In genomic region chr17:45302649-45303173, GRCh38 we compare ENCODE assay signal across 8 cellular contexts. TPM values are rescaled to one million over a fixed set of nuclear protein-coding genes. Genes with fewer than 3 reads are reported as not detected.
A peak's percentile ranks its signal among the peaks of the same experiment; 100 is the strongest.
DNase-seq lines count a peak whose midpoint lies in the region; ATAC-seq, FAIRE-seq and TF ChIP-seq lines count a peak whose summit lies in the region.

No MANE protein-coding gene starts in this region.

- H3K27me3 Mint-ChIP-seq in neural progenitor cell (ENCODE audit: insufficient read depth, low read depth) = no peaks in the 10 kb centered on the region

- H3K9me3 ChIP-seq in A549 (no peaks in the 10 kb centered on the region), adipocyte (ENCODE audit: control insufficient read depth, low read length) (no peaks in the 10 kb centered on the region), mucosa of descending colon (no peaks in the 10 kb centered on the region), neural progenitor cell (ENCODE audit: low read depth) (no peaks in the 10 kb centered on the region)

- peaks cover 21% of the 10 kb centered on the region for H3K4me1 Mint-ChIP-seq in neural progenitor cell

- peak overlapping the region; percentile 57 for H3K9ac ChIP-seq in adipocyte (ENCODE audit: low read length)
- H3K9ac ChIP-seq in neural progenitor cell = no peak overlapping the region

- TF ChIP-seq CTCF in A549 (IDR thresholded peaks at IDR 0.05) (no peak), mucosa of descending colon (IDR thresholded peaks at IDR 0.05) (no peak), neural progenitor cell (IDR thresholded peaks at IDR 0.05) (no peak)

- POLR2A ChIA-PET in A549 (lab: Yijun Ruan, JAX) = interaction anchor here (0.6 to 1.8 kb wide), 2 partner anchors 14 to 765 kb away, joined by 4 to 9 read pairs; partner anchors contain the start of gene MAP3K14

- H3K4me3 Mint-ChIP-seq in neural progenitor cell = no peak overlapping the region

- peaks cover 14% of the 10 kb centered on the region for H3K36me3 Mint-ChIP-seq in neural progenitor cell

- TF ChIP-seq POLR2A in A549 (IDR thresholded peaks at IDR 0.05; ENCODE audit: low read length) = no peak

- peaks cover 22% of the 10 kb centered on the region for H4K20me1 ChIP-seq in neural progenitor cell (ENCODE audit: low read depth)

- H3K27ac ChIP-seq in A549 (peak overlapping the region; percentile 22 to 67; a peak in 4 of 6 replicates), neural progenitor cell (no peak overlapping the region)

- no peak for DNase-seq in A549 (ENCODE audit: low read depth in 1 of 2, low spot score in 1 of 2)
- peak; percentile 44 for DNase-seq in adipocyte (ENCODE audit: low read depth)
- DNase-seq in mucosa of descending colon = no peak
- no peak for DNase-seq in neural progenitor cell (ENCODE audit: low spot score)
- DNase-seq in NCI-H2081 treated with DMSO at 0.1 percent for 48 hours (lab: John Stamatoyannopoulos, UW) = no peak
- DNase-seq in HUDEP-2 (lab: John Stamatoyannopoulos, UW; ENCODE audit: unreplicated experiment in 76 of 76) = no peak

- peaks cover 91% of the 10 kb centered on the region for H3K4me1 ChIP-seq in A549
- peaks cover 54% of the 10 kb centered on the region for H3K4me1 ChIP-seq in adipocyte (ENCODE audit: control insufficient read depth, insufficient read depth, low read length)
- H3K4me1 ChIP-seq in mucosa of descending colon (ENCODE audit: low read depth) = peaks cover 44% of the 10 kb centered on the region
- no peaks in the 10 kb centered on the region for H3K4me1 ChIP-seq in neural progenitor cell

- intact Hi-C loops in mucosa of descending colon (cut with DNase I, micrococcal nuclease) = no loop called here

- TF ChIP-seq EP300 in A549 (IDR thresholded peaks at IDR 0.05) = no peak

- H3K79me2 ChIP-seq in neural progenitor cell (ENCODE audit: low read depth) = peaks cover 26% of the 10 kb centered on the region

- H3K36me3 ChIP-seq in adipocyte (ENCODE audit: control insufficient read depth, insufficient read depth, low read length, severe bottlenecking) = no peaks in the 10 kb centered on the region
- H3K36me3 ChIP-seq in mucosa of descending colon (ENCODE audit: low read depth) = no peaks in the 10 kb centered on the region
- H3K36me3 ChIP-seq in neural progenitor cell = no peaks in the 10 kb centered on the region

- H3K4me2 ChIP-seq in A549 (peak overlapping the region; percentile 12; the same call in 1 of the 3 replicates), neural progenitor cell (no peak overlapping the region)

- no peaks in the 10 kb centered on the region for H3K27me3 ChIP-seq in adipocyte (replicated peaks; ENCODE audit: control insufficient read depth, insufficient read depth, low read length)
- H3K27me3 ChIP-seq in neural progenitor cell = no peaks in the 10 kb centered on the region

- FAIRE-seq in A549 (lab: Jason Lieb, UNC) = no peak

- TF ChIP-seq RAD21 in A549 (conservative IDR thresholded peaks at IDR 0.05 in 1 of 2, IDR thresholded peaks at IDR 0.05 in 1 of 2) = no peak

- H3F3A ChIP-seq in neural progenitor cell (ENCODE audit: low read depth) = no peaks in the 10 kb centered on the region

- ATAC-seq in A549 (no peak), GM19025 (IDR thresholded peaks at IDR 0.05; ENCODE audit: low read depth, unreplicated experiment) (peak; percentile 43), HG03520 (IDR thresholded peaks at IDR 0.05; ENCODE audit: unreplicated experiment) (peak; percentile 35), mucosa of descending colon (peak; percentile 68)

- H3K9me3 Mint-ChIP-seq in neural progenitor cell = no peaks in the 10 kb centered on the region

- no peak overlapping the region for H3K27ac Mint-ChIP-seq in neural progenitor cell

- CTCF ChIA-PET in A549 (lab: Yijun Ruan, JAX) = interaction anchor here (0.6 to 39.8 kb wide), 6 partner anchors 9 to 123 kb away, joined by 3 to 640 read pairs (median 7); no protein-coding TSS in a partner anchor

- 89% methylated on average over 10 of the region's 10 CpGs for WGBS in A549 (ENCODE audit: missing lambda C conversion rate)

- H2AFZ ChIP-seq in neural progenitor cell (replicated peaks) = no peak overlapping the region

- H3K4me3 ChIP-seq in A549 = no peak overlapping the region
- H3K4me3 ChIP-seq in adipocyte (ENCODE audit: low read length) = peak overlapping the region; percentile 20
- no peak overlapping the region for H3K4me3 ChIP-seq in mucosa of descending colon
- H3K4me3 ChIP-seq in neural progenitor cell = no peak overlapping the region

TF ChIP-seq in A549, 52 proteins besides CTCF, POLR2A, EP300 and RAD21:
- peak; percentile 37; the same call in 1 of the 2 replicates for TF ChIP-seq TFCP2L1 (CRISPR knock-in tag; IDR thresholded peaks at IDR 0.05)
- no peak for TF ChIP-seq RNF2 (IDR thresholded peaks at IDR 0.05; ENCODE audit: borderline replicate concordance, low read depth)
- no peak for TF ChIP-seq HDAC2 (IDR thresholded peaks at IDR 0.05)

RNA-seq across cellular contexts. Expression of gene MAP3K14, which starts 14.1 kb away (rescaled TPM):
- polyA plus RNA-seq in A549 (2011; rRNA removed) (9.1 and 10.9 TPM in 2 replicates), A549 (2017; fragmentation: RNase III; extraction: RNeasy Plus Mini Kit Qiagen cat#74134 plus additional on column Dnase treatment) (30.7 to 53.6 TPM (median 34.5 TPM) in 3 replicates)
- polyA plus RNA-seq in A549 (2012; cell fraction: cytosol; rRNA removed) = 39.9 and 49.0 TPM in 2 replicates
- 142 and 168 TPM in 2 replicates for polyA plus RNA-seq in A549 (2012; cell fraction: nucleus; rRNA removed)
- 12.0 and 13.0 TPM in 2 replicates for polyA minus RNA-seq in A549 (2011; rRNA and poly(A)+ RNA removed)
- total RNA-seq in mucosa of descending colon (10 to 100 TPM; 16.6 to 27.9 (median 18.0) TPM), neural progenitor cell (ENCODE audit: low replicate concordance) (0.34 and 2.7 TPM in 2 replicates)

RNA-seq across cellular contexts. Expression of gene SPATA32, which starts 40.8 kb away (rescaled TPM):
- polyA plus RNA-seq in A549 (2011; rRNA removed) = 0.05 and 0.08 TPM in 2 replicates
- 0.09 and 0.16 TPM in 2 replicates for polyA plus RNA-seq in A549 (2012; cell fraction: cytosol; rRNA removed)
- 0.40 and 0.54 TPM in 2 replicates for polyA plus RNA-seq in A549 (2012; cell fraction: nucleus; rRNA removed)
- 0.09 to 0.25 TPM (median 0.21 TPM) in 3 replicates for polyA plus RNA-seq in A549 (2017; fragmentation: RNase III; extraction: RNeasy Plus Mini Kit Qiagen cat#74134 plus additional on column Dnase treatment)
- not detected in 2 replicates for polyA minus RNA-seq in A549 (2011; rRNA and poly(A)+ RNA removed)
- total RNA-seq in mucosa of descending colon = under 1 TPM in 2 of 3 donors, not detected in 1; 0.19 to 0.22 TPM
- not detected in 2 replicates for total RNA-seq in neural progenitor cell (ENCODE audit: low replicate concordance)

Comparison
In these comparisons a context has a peak if more than half of its experiments do, and no peak if none do; other contexts are left out.
1. ATAC-seq: peak in GM19025 (single experiment), HG03520 (single experiment) and mucosa of descending colon (single experiment); none in A549 (0 of 2).